Comparison of ENCODE assay signal across 8 cellular contexts in genomic region chr5:173010547-173011464, GRCh38. TPM values are rescaled to one million over a fixed set of nuclear protein-coding genes. Genes with fewer than 3 reads are reported as not detected.
DNase-seq lines count a peak whose midpoint lies in the region; ATAC-seq and TF ChIP-seq lines count a peak whose summit lies in the region.

No MANE protein-coding gene starts in this region.

- no peak overlapping the region for H3K4me3 ChIP-seq in foreskin fibroblast (ENCODE audit: low read depth in 1 of 2, low read length in 2 of 2)

- intact Hi-C loops in CD14-positive monocyte (cut with micrococcal nuclease): loop anchor here (5.0 kb wide), 1 partner anchor 46 kb away; the partner anchor contains the start of gene CREBRF (in 2 of the 2)

- POLR2A ChIA-PET in T-cell (lab: Charles Lee): interaction anchor here in 1 of 2 donors (0.6 to 0.7 kb wide), 2 partner anchors 9 to 53 kb away, joined by 3 to 4 read pairs; no protein-coding TSS in a partner anchor

- H3K27me3 Mint-ChIP-seq in CD14-positive monocyte (ENCODE audit: low read depth in 3 of 3) (no peaks in the 10 kb centered on the region), T-cell (no peaks in the 10 kb centered on the region), nephron progenitor cell (ENCODE audit: low read depth, poor library complexity) (no peaks in the 10 kb centered on the region)

- TF ChIP-seq CTCF in CD14-positive monocyte (IDR thresholded peaks at IDR 0.05) (peak; percentile 66), foreskin fibroblast (IDR thresholded peaks at IDR 0.05; ENCODE audit: low read depth, low read length) (peak; percentile 24), nephron progenitor cell (IDR thresholded peaks at IDR 0.05) (peak; percentile 38)

- peak overlapping the region; percentile 64 to 92 (median 89) for H3K27ac Mint-ChIP-seq in CD14-positive monocyte
- H3K27ac Mint-ChIP-seq in T-cell: peak overlapping the region; percentile 3 to 25
- H3K27ac Mint-ChIP-seq in nephron progenitor cell: peak overlapping the region; percentile 77

- ATAC-seq in T-cell (replicated peaks in 1 of 4) (no peak), HG02970 (IDR thresholded peaks at IDR 0.05; ENCODE audit: low FRiP score, unreplicated experiment) (no peak), HG03432 (IDR thresholded peaks at IDR 0.05; ENCODE audit: unreplicated experiment) (no peak)

- CTCF ChIA-PET in T-cell (lab: Charles Lee): interaction anchor here in 1 of 2 donors (0.7 kb wide), 1 partner anchor 140 kb away, joined by 3 read pairs; no protein-coding TSS in a partner anchor

- H3K4me1 Mint-ChIP-seq in CD14-positive monocyte: peaks cover 78% of the 10 kb centered on the region
- H3K4me1 Mint-ChIP-seq in T-cell: peaks cover 56 to 72% (median 70%) of the 10 kb centered on the region in 3 donors
- peaks cover 30% of the 10 kb centered on the region for H3K4me1 Mint-ChIP-seq in nephron progenitor cell

- H3K36me3 Mint-ChIP-seq in CD14-positive monocyte (peaks cover 2 to 13% of the 10 kb centered on the region in 2 donors), T-cell (peaks cover 4% of the 10 kb centered on the region), nephron progenitor cell (ENCODE audit: low read depth) (peaks cover 33% of the 10 kb centered on the region)

- peak overlapping the region; percentile 8 to 33 for H3K4me3 Mint-ChIP-seq in CD14-positive monocyte
- H3K4me3 Mint-ChIP-seq in T-cell: no peak overlapping the region
- H3K4me3 Mint-ChIP-seq in nephron progenitor cell: no peak overlapping the region

- DNase-seq in CD14-positive monocyte (ENCODE audit: low spot score) (peak; percentile 65), T-cell (no peak), foreskin fibroblast (no peak), nephron progenitor cell (peak; percentile 30), HUDEP-2 (lab: John Stamatoyannopoulos, UW; ENCODE audit: unreplicated experiment in 76 of 76) (no peak), NCI-H510A treated with DMSO at 0.1 percent for 48 hours (lab: John Stamatoyannopoulos, UW) (no peak)

- H3K9me3 Mint-ChIP-seq in CD14-positive monocyte: peaks cover 0 to 2% (median 0%) of the 10 kb centered on the region in 7 donors
- H3K9me3 Mint-ChIP-seq in T-cell: no peaks in the 10 kb centered on the region
- H3K9me3 Mint-ChIP-seq in nephron progenitor cell: no peaks in the 10 kb centered on the region

RNA-seq across cellular contexts. Expression of gene ATP6V0E1, which starts 27.2 kb away (rescaled TPM):
- polyA plus RNA-seq in CD14-positive monocyte: 100 to 1,000 TPM; 698 to 760 TPM
- total RNA-seq in T-cell: 100 to 1,000 TPM in 4 of 5 donors, 10 to 100 TPM in 1; 81.6 to 156 (median 132) TPM

RNA-seq across cellular contexts. Expression of gene CREBRF, which starts 45.3 kb away (rescaled TPM):
- 10 to 100 TPM; 23.1 to 27.6 TPM for polyA plus RNA-seq in CD14-positive monocyte
- total RNA-seq in T-cell: 10 to 100 TPM; 77.8 to 94.7 (median 89.7) TPM

RNA-seq across cellular contexts. Expression of gene RPL26L1, which starts 51.6 kb away (rescaled TPM):
- polyA plus RNA-seq in CD14-positive monocyte: 10 to 100 TPM; 58.6 to 60.9 TPM
- 10 to 100 TPM; 13.7 to 16.4 (median 14.0) TPM for total RNA-seq in T-cell

Comparison
In these comparisons a context has a peak if more than half of its experiments do, and no peak if none do; other contexts are left out.
1. DNase-seq: peak in CD14-positive monocyte (single experiment) and nephron progenitor cell (single experiment); none in T-cell (0 of 34), foreskin fibroblast (0 of 2), HUDEP-2 (0 of 76) and NCI-H510A treated with DMSO at 0.1 percent for 48 hours (single experiment).
2. H3K27ac Mint-ChIP-seq: peak in every context shown above with its lines; median percentile 89 in CD14-positive monocyte; 77 in nephron progenitor cell; 14 in T-cell.
3. H3K4me3 Mint-ChIP-seq: peak in CD14-positive monocyte (2 of 2); none in T-cell (0 of 3) and nephron progenitor cell (single experiment).
4. Peak in every context shown above with its lines, with median percentiles within 50 percentile points of each other: CTCF ChIP-seq.